8 cellular contexts compared by ENCODE assay signal in genomic region chr6:151451950-151452749, GRCh38. TPM values are rescaled to one million over a fixed set of nuclear protein-coding genes. Genes with fewer than 3 reads are reported as not detected.
DNase-seq lines count a peak whose midpoint lies in the region; ATAC-seq and TF ChIP-seq lines count a peak whose summit lies in the region.

RMND1 (minus strand) TSS chr6:151452126; CDS start chr6:151445811, 6,315 bp downstream.

- peak; percentile 99 for DNase-seq in NCI-H128 (lab: John Stamatoyannopoulos, UW; ENCODE audit: unreplicated experiment)
- peak; percentile 98 for DNase-seq in activated naive CD8-positive, alpha-beta T cell treated with anti-CD3 and anti-CD28 coated beads, Interleukin-2, amount 10 ng/mL, durations not matched to agents 7 days and 5 days
- DNase-seq in glutamatergic neuron, result peak; percentile 99
- peak; percentile 99 for DNase-seq in osteoblast (ENCODE audit: insufficient read length, low spot score, missing footprints)
- peak; percentile 99 for DNase-seq in thoracic aorta (ENCODE audit: low spot score)

- H4K20me1 ChIP-seq in SU-DHL-6 (ENCODE audit: low read depth, low read length), result no peaks in the 10 kb centered on the region; the same call in 1 of the 2 replicates
- H4K20me1 ChIP-seq in osteoblast (ENCODE audit: insufficient read depth, low read length), result no peaks in the 10 kb centered on the region

- peak within 1 kb of the TSS; percentile 76 for H2AFZ ChIP-seq in SU-DHL-6 (ENCODE audit: low read depth, low read length, severe bottlenecking)
- peak within 1 kb of the TSS; percentile 93 for H2AFZ ChIP-seq in osteoblast (ENCODE audit: low read length)

- no peaks in the 10 kb centered on the region for H3K36me3 ChIP-seq in SU-DHL-6 (ENCODE audit: low read length)
- no peaks in the 10 kb centered on the region for H3K36me3 ChIP-seq in osteoblast (ENCODE audit: insufficient read depth, low read length)
- H3K36me3 ChIP-seq in thoracic aorta, result peaks cover 3% of the 10 kb centered on the region

- peak within 1 kb of the TSS; percentile 95 for H3K4me3 Mint-ChIP-seq in activated naive CD8-positive, alpha-beta T cell treated with anti-CD3 and anti-CD28 coated beads, Interleukin-2, amount 10 ng/mL, durations not matched to agents 7 days and 5 days
- peak within 1 kb of the TSS; percentile 93 for H3K4me3 Mint-ChIP-seq in glutamatergic neuron (ENCODE audit: unreplicated experiment)

- H3K4me2 ChIP-seq in SU-DHL-6 (ENCODE audit: low read depth, low read length, poor library complexity, severe bottlenecking) (peak within 1 kb of the TSS; percentile 91), osteoblast (ENCODE audit: insufficient read depth, low read length) (peak within 1 kb of the TSS; percentile 99)

- no peaks in the 10 kb centered on the region for H3F3A ChIP-seq in SU-DHL-6 (ENCODE audit: insufficient read depth)

- peaks cover 61% of the 10 kb centered on the region for H3K79me2 ChIP-seq in SU-DHL-6 (ENCODE audit: insufficient read depth, low read length)
- peaks cover 79% of the 10 kb centered on the region for H3K79me2 ChIP-seq in osteoblast (ENCODE audit: insufficient read depth, low read length)

- H3K36me3 Mint-ChIP-seq in activated naive CD8-positive, alpha-beta T cell treated with anti-CD3 and anti-CD28 coated beads, Interleukin-2, amount 10 ng/mL, durations not matched to agents 7 days and 5 days, result peaks cover 6% of the 10 kb centered on the region
- no peaks in the 10 kb centered on the region for H3K36me3 Mint-ChIP-seq in glutamatergic neuron (ENCODE audit: unreplicated experiment)

- TF ChIP-seq POLR2A in GM10847 (IDR thresholded peaks at IDR 0.05; ENCODE audit: extremely low read depth, insufficient read length), result peak; percentile 38

- H3K27me3 Mint-ChIP-seq in activated naive CD8-positive, alpha-beta T cell treated with anti-CD3 and anti-CD28 coated beads, Interleukin-2, amount 10 ng/mL, durations not matched to agents 7 days and 5 days, result no peaks in the 10 kb centered on the region
- peaks cover 15% of the 10 kb centered on the region for H3K27me3 Mint-ChIP-seq in glutamatergic neuron (ENCODE audit: unreplicated experiment)

- H3K4me3 ChIP-seq in SU-DHL-6 (ENCODE audit: insufficient read depth, low read length, poor library complexity, severe bottlenecking) (peak within 1 kb of the TSS; percentile 96), osteoblast (ENCODE audit: insufficient read depth, low read length) (peak within 1 kb of the TSS; percentile 100), thoracic aorta (peak within 1 kb of the TSS; percentile 100)

- TF ChIP-seq CTCF in SU-DHL-6 (IDR thresholded peaks at IDR 0.05; ENCODE audit: insufficient read depth, low read length, poor library complexity, severe bottlenecking), result no peak
- no peak for TF ChIP-seq CTCF in glutamatergic neuron (IDR thresholded peaks at IDR 0.05; ENCODE audit: partially characterized antibody, unreplicated experiment)
- TF ChIP-seq CTCF in osteoblast (IDR thresholded peaks at IDR 0.05; ENCODE audit: extremely low read depth, low read depth, low read length), result no peak
- no peak for TF ChIP-seq CTCF in thoracic aorta (IDR thresholded peaks at IDR 0.05)

- H3K27ac Mint-ChIP-seq in activated naive CD8-positive, alpha-beta T cell treated with anti-CD3 and anti-CD28 coated beads, Interleukin-2, amount 10 ng/mL, durations not matched to agents 7 days and 5 days, result peak within 1 kb of the TSS; percentile 92
- H3K27ac Mint-ChIP-seq in glutamatergic neuron (ENCODE audit: unreplicated experiment), result peak within 1 kb of the TSS; percentile 98

- H3K9ac ChIP-seq in SU-DHL-6 (ENCODE audit: low read length), result peak within 1 kb of the TSS; percentile 80

- H3K27me3 ChIP-seq in SU-DHL-6 (ENCODE audit: low read length) (no peaks in the 10 kb centered on the region), osteoblast (ENCODE audit: insufficient read depth, low read length) (no peaks in the 10 kb centered on the region), thoracic aorta (replicated peaks; ENCODE audit: insufficient read depth) (no peaks in the 10 kb centered on the region)

- H3K4me1 Mint-ChIP-seq in activated naive CD8-positive, alpha-beta T cell treated with anti-CD3 and anti-CD28 coated beads, Interleukin-2, amount 10 ng/mL, durations not matched to agents 7 days and 5 days, result peaks cover 21% of the 10 kb centered on the region
- H3K4me1 Mint-ChIP-seq in glutamatergic neuron (ENCODE audit: low read depth, unreplicated experiment), result peaks cover 30% of the 10 kb centered on the region

- H3K9me3 ChIP-seq in SU-DHL-6 (ENCODE audit: insufficient read depth, low read length), result no peaks in the 10 kb centered on the region
- no peaks in the 10 kb centered on the region for H3K9me3 ChIP-seq in osteoblast (ENCODE audit: low read depth, low read length)
- no peaks in the 10 kb centered on the region for H3K9me3 ChIP-seq in thoracic aorta

- H3K9me3 Mint-ChIP-seq in activated naive CD8-positive, alpha-beta T cell treated with anti-CD3 and anti-CD28 coated beads, Interleukin-2, amount 10 ng/mL, durations not matched to agents 7 days and 5 days, result no peaks in the 10 kb centered on the region
- H3K9me3 Mint-ChIP-seq in glutamatergic neuron (ENCODE audit: unreplicated experiment), result peaks cover 21% of the 10 kb centered on the region

- H3K4me1 ChIP-seq in osteoblast (ENCODE audit: insufficient read depth, low read length) (peaks cover 20% of the 10 kb centered on the region), thoracic aorta (ENCODE audit: control insufficient read depth in 1 of 2, low read depth in 2 of 2) (peaks cover 20 to 29% of the 10 kb centered on the region in 2 donors)

- no peaks in the 10 kb centered on the region for H3K9me2 ChIP-seq in SU-DHL-6 (replicated peaks; ENCODE audit: insufficient read depth, low read length)

- POLR2A ChIA-PET in activated naive CD8-positive, alpha-beta T cell treated with anti-CD3 and anti-CD28 coated beads, Interleukin-2, amount 10 ng/mL, durations not matched to agents 7 days and 5 days (lab: Charles Lee), result interaction anchor here (0.6 to 2.9 kb wide), 10 partner anchors 12 to 732 kb away, joined by 3 to 29 read pairs (median 4); partner anchors contain the start of genes MTHFD1L and ZBTB2

- H3K27ac ChIP-seq in SU-DHL-6 (ENCODE audit: low read depth, low read length) (peak within 1 kb of the TSS; percentile 62), osteoblast (ENCODE audit: low read depth, low read length) (peak within 1 kb of the TSS; percentile 81), thoracic aorta (peak within 1 kb of the TSS; percentile 86 to 99)

- ATAC-seq in HG02678 (IDR thresholded peaks at IDR 0.05; ENCODE audit: unreplicated experiment) (peak; percentile 97), thoracic aorta (ENCODE audit: insufficient number of reproducible peaks, low FRiP score, low read depth) (peak; percentile 100)
- ATAC-seq in activated naive CD8-positive, alpha-beta T cell treated with anti-CD3 and anti-CD28 coated beads, Interleukin-2, amount 10 ng/mL, durations not matched to agents 7 days and 5 days (ENCODE audit: low read depth), result peak; percentile 98

RNA-seq across cellular contexts. Expression of gene RMND1, which starts in this region (rescaled TPM):
- total RNA-seq in activated naive CD8-positive, alpha-beta T cell treated with anti-CD3 and anti-CD28 coated beads, Interleukin-2, amount 10 ng/mL, durations not matched to agents 7 days and 5 days, result 10 to 100 TPM; 20.6 to 22.0 TPM
- total RNA-seq in glutamatergic neuron (ENCODE audit: unreplicated experiment) (67.0 TPM), osteoblast (55.7 and 56.5 TPM in 2 replicates), thoracic aorta (10 to 100 TPM; 20.7 to 21.2 TPM)

Comparison
In these comparisons a context has a peak if more than half of its experiments do, and no peak if none do; other contexts are left out.
1. Peak in every context shown above with its lines: DNase-seq, ATAC-seq, H3K4me3 ChIP-seq and H3K27ac ChIP-seq.